Comparison of ENCODE assay signal across 6 cellular contexts in genomic region chr6:30687659-30688431, GRCh38. TPM values are rescaled to one million over a fixed set of nuclear protein-coding genes. Genes with fewer than 3 reads are reported as not detected.
DNase-seq lines count a peak whose midpoint lies in the region; ATAC-seq lines count a peak whose summit lies in the region.

No MANE protein-coding gene starts in this region.

- DNase-seq in H4 (ENCODE audit: low spot score) = peak; percentile 57
- no peak for DNase-seq in activated naive CD8-positive, alpha-beta T cell treated with anti-CD3 and anti-CD28 coated beads, Interleukin-2, amount 10 ng/mL, durations not matched to agents 7 days and 5 days

- H3K27me3 ChIP-seq in mononuclear cell (ENCODE audit: insufficient read depth, low read length) = no peaks in the 10 kb centered on the region

- H3K4me3 ChIP-seq in mononuclear cell (ENCODE audit: low read length) = peak overlapping the region; percentile 94

- peaks cover 39% of the 10 kb centered on the region for H3K4me1 ChIP-seq in mononuclear cell (ENCODE audit: insufficient read depth, low read length)

- POLR2A ChIA-PET in activated naive CD8-positive, alpha-beta T cell treated with anti-CD3 and anti-CD28 coated beads, Interleukin-2, amount 10 ng/mL, durations not matched to agents 7 days and 5 days (lab: Charles Lee) = interaction anchor here (0.8 to 3.0 kb wide), 11 partner anchors 9 to 73 kb away, joined by 3 to 37 read pairs (median 5); partner anchors contain the start of genes MDC1 and TUBB

- no peaks in the 10 kb centered on the region for H3K9me3 ChIP-seq in mononuclear cell (ENCODE audit: low read depth, low read length)

- peak overlapping the region; percentile 91 for H3K4me3 Mint-ChIP-seq in activated naive CD8-positive, alpha-beta T cell treated with anti-CD3 and anti-CD28 coated beads, Interleukin-2, amount 10 ng/mL, durations not matched to agents 7 days and 5 days

- ATAC-seq in activated naive CD8-positive, alpha-beta T cell treated with anti-CD3 and anti-CD28 coated beads, Interleukin-2, amount 10 ng/mL, durations not matched to agents 7 days and 5 days (ENCODE audit: low read depth) = no peak
- ATAC-seq in HG03520 (IDR thresholded peaks at IDR 0.05; ENCODE audit: unreplicated experiment) = no peak
- no peak for ATAC-seq in GM18858 (IDR thresholded peaks at IDR 0.05; ENCODE audit: unreplicated experiment)
- ATAC-seq in GM19324 (IDR thresholded peaks at IDR 0.05; ENCODE audit: low FRiP score, unreplicated experiment) = no peak

- H3K36me3 Mint-ChIP-seq in activated naive CD8-positive, alpha-beta T cell treated with anti-CD3 and anti-CD28 coated beads, Interleukin-2, amount 10 ng/mL, durations not matched to agents 7 days and 5 days = peaks cover 32% of the 10 kb centered on the region

- H3K9me3 Mint-ChIP-seq in activated naive CD8-positive, alpha-beta T cell treated with anti-CD3 and anti-CD28 coated beads, Interleukin-2, amount 10 ng/mL, durations not matched to agents 7 days and 5 days = no peaks in the 10 kb centered on the region

- H3K27me3 Mint-ChIP-seq in activated naive CD8-positive, alpha-beta T cell treated with anti-CD3 and anti-CD28 coated beads, Interleukin-2, amount 10 ng/mL, durations not matched to agents 7 days and 5 days = no peaks in the 10 kb centered on the region

- H3K4me1 Mint-ChIP-seq in activated naive CD8-positive, alpha-beta T cell treated with anti-CD3 and anti-CD28 coated beads, Interleukin-2, amount 10 ng/mL, durations not matched to agents 7 days and 5 days = peaks cover 36% of the 10 kb centered on the region

- peak overlapping the region; percentile 99 for H3K27ac Mint-ChIP-seq in activated naive CD8-positive, alpha-beta T cell treated with anti-CD3 and anti-CD28 coated beads, Interleukin-2, amount 10 ng/mL, durations not matched to agents 7 days and 5 days

RNA-seq across cellular contexts. Expression of gene PPP1R18, which starts 1.4 kb away (rescaled TPM):
- total RNA-seq in H4 (2014; rRNA removed; shearing (Covaris generic)) = 49.9 and 50.9 TPM in 2 replicates
- 100 to 1,000 TPM; 245 to 251 TPM for total RNA-seq in activated naive CD8-positive, alpha-beta T cell treated with anti-CD3 and anti-CD28 coated beads, Interleukin-2, amount 10 ng/mL, durations not matched to agents 7 days and 5 days
- 81.8 TPM for total RNA-seq in mononuclear cell

RNA-seq across cellular contexts. Expression of gene NRM, which starts 2.9 kb away (rescaled TPM):
- 15.0 and 20.1 TPM in 2 replicates for total RNA-seq in H4 (2014; rRNA removed; shearing (Covaris generic))
- 10 to 100 TPM; 33.1 to 33.9 TPM for total RNA-seq in activated naive CD8-positive, alpha-beta T cell treated with anti-CD3 and anti-CD28 coated beads, Interleukin-2, amount 10 ng/mL, durations not matched to agents 7 days and 5 days
- 4.5 TPM for total RNA-seq in mononuclear cell

RNA-seq across cellular contexts. Expression of gene DHX16, which starts 15.0 kb away (rescaled TPM):
- 29.9 and 32.6 TPM in 2 replicates for total RNA-seq in H4 (2014; rRNA removed; shearing (Covaris generic))
- 10 to 100 TPM; 42.9 to 44.2 TPM for total RNA-seq in activated naive CD8-positive, alpha-beta T cell treated with anti-CD3 and anti-CD28 coated beads, Interleukin-2, amount 10 ng/mL, durations not matched to agents 7 days and 5 days
- total RNA-seq in mononuclear cell = 8.2 TPM

RNA-seq across cellular contexts. Expression of gene MDC1, which starts 29.2 kb away (rescaled TPM):
- 7.8 and 8.7 TPM in 2 replicates for total RNA-seq in H4 (2014; rRNA removed; shearing (Covaris generic))
- total RNA-seq in activated naive CD8-positive, alpha-beta T cell treated with anti-CD3 and anti-CD28 coated beads, Interleukin-2, amount 10 ng/mL, durations not matched to agents 7 days and 5 days = 10 to 100 TPM; 50.2 to 52.2 TPM
- total RNA-seq in mononuclear cell = 6.4 TPM

RNA-seq across cellular contexts. Expression of gene TUBB, which starts 32.3 kb away (rescaled TPM):
- total RNA-seq in H4 (2014; rRNA removed; shearing (Covaris generic)) = 1,333 and 1,508 TPM in 2 replicates
- total RNA-seq in activated naive CD8-positive, alpha-beta T cell treated with anti-CD3 and anti-CD28 coated beads, Interleukin-2, amount 10 ng/mL, durations not matched to agents 7 days and 5 days = 1,000 to 10,000 TPM; 1,168 to 1,207 TPM
- total RNA-seq in mononuclear cell = 99.5 TPM
